Comparison of ENCODE assay signal across 14 cellular contexts in genomic region chr14:101828038-101828437, GRCh38.
DNase-seq lines count a peak whose midpoint lies in the region; ATAC-seq and TF ChIP-seq lines count a peak whose summit lies in the region.
"Had no signal": no experiment of that assay in that cellular context is flagged by ENCODE, and none has a peak within 500 bp of the region (broad histone marks: within the 10 kb centered on the region; RNA-seq: fewer than 3 reads in every experiment).

No MANE protein-coding gene starts in this region.

- H3K4me1 ChIP-seq in spleen = peaks cover 38 to 100% (median 94%) of the 10 kb centered on the region in 6 donors

- H2AFZ ChIP-seq in SU-DHL-6 (ENCODE audit: low read depth, low read length, severe bottlenecking) = no peak overlapping the region

- peaks cover 98% of the 10 kb centered on the region for H3K79me2 ChIP-seq in SU-DHL-6 (ENCODE audit: insufficient read depth, low read length)

- H3K4me3 ChIP-seq in SU-DHL-6 (ENCODE audit: insufficient read depth, low read length, poor library complexity, severe bottlenecking) = no peak overlapping the region
- H3K4me3 ChIP-seq in spleen = no peak overlapping the region
- H3K4me3 ChIP-seq: mucosa of descending colon, prostate gland had no signal

- peaks cover 12% of the 10 kb centered on the region; the same call in 1 of the 2 replicates for H3K36me3 ChIP-seq in SU-DHL-6 (ENCODE audit: low read length)
- peaks cover 0 to 58% (median 13%) of the 10 kb centered on the region in 6 donors for H3K36me3 ChIP-seq in spleen
- H3K36me3 ChIP-seq: prostate gland had no signal

- peak overlapping the region; percentile 49 for H3K4me3 Mint-ChIP-seq in activated T-cell treated with anti-CD3 and anti-CD28 coated beads, Interleukin-2, amount 50 U/mL, for 4 hours

- DNase-seq in activated T-cell treated with anti-CD3 and anti-CD28 coated beads, Interleukin-2, amount 50 U/mL, for 4 hours = no peak
- no peak for DNase-seq in activated T-cell treated with anti-CD3 and anti-CD28 coated beads, Interleukin-2, amount 50 U/mL, for 48 hours
- DNase-seq in fibroblast of peridontal ligament (ENCODE audit: extremely low read depth) = peak; percentile 82
- DNase-seq in spleen = no peak
- no peak for DNase-seq in mesenteric fat pad (ENCODE audit: low spot score)
- no peak for DNase-seq in RWPE1 (ENCODE audit: low spot score)
- no peak for DNase-seq in COR-L47 (lab: John Stamatoyannopoulos, UW)
- DNase-seq: activated CD8-positive, alpha-beta memory T cell treated with anti-CD3 and anti-CD28 coated beads for 24 hours; anterior cingulate cortex; foreskin keratinocyte; mucosa of descending colon; NCI-H510A had no signal

- H3K27me3 ChIP-seq in SU-DHL-6 (ENCODE audit: low read length) (no peaks in the 10 kb centered on the region), spleen (replicated peaks in 1 of 7) (no peaks in the 10 kb centered on the region)
- H3K27me3 ChIP-seq: foreskin keratinocyte had no signal

- POLR2A ChIA-PET in RWPE1 (lab: Yijun Ruan, JAX; ENCODE audit: low non-redundant PET) = no interaction called here

- H4K20me1 ChIP-seq in SU-DHL-6 (ENCODE audit: low read depth, low read length) = no peaks in the 10 kb centered on the region

- WGBS in spleen, 5 donors = 56 to 72% (median 63%) methylated on average over 2 of the region's 2 CpGs

- H3K9me3 ChIP-seq in SU-DHL-6 (ENCODE audit: insufficient read depth, low read length) (no peaks in the 10 kb centered on the region), spleen (no peaks in the 10 kb centered on the region)
- H3K9me3 ChIP-seq: mucosa of descending colon, prostate gland had no signal

- H3K36me3 Mint-ChIP-seq in activated T-cell treated with anti-CD3 and anti-CD28 coated beads, Interleukin-2, amount 50 U/mL, for 4 hours (ENCODE audit: insufficient read depth) = peaks cover 24% of the 10 kb centered on the region

- peaks cover 29% of the 10 kb centered on the region for H3F3A ChIP-seq in SU-DHL-6 (ENCODE audit: insufficient read depth)

- TF ChIP-seq CTCF in SU-DHL-6 (IDR thresholded peaks at IDR 0.05; ENCODE audit: insufficient read depth, low read length, poor library complexity, severe bottlenecking) (no peak), spleen (IDR thresholded peaks at IDR 0.05 in 8 of 11, conservative IDR thresholded peaks at IDR 0.05 in 3 of 11) (no peak), RWPE1 (conservative IDR thresholded peaks at IDR 0.05; ENCODE audit: low read depth) (no peak)

- H3K9ac ChIP-seq in SU-DHL-6 (ENCODE audit: low read length) = no peak overlapping the region

- no peak for TF ChIP-seq POLR2A in spleen (IDR thresholded peaks at IDR 0.05)

- H3K4me1 Mint-ChIP-seq in activated T-cell treated with anti-CD3 and anti-CD28 coated beads, Interleukin-2, amount 50 U/mL, for 4 hours (ENCODE audit: low read depth) = peaks cover 87% of the 10 kb centered on the region

- peak overlapping the region; percentile 7; the same call in 1 of the 2 replicates for H3K27ac ChIP-seq in SU-DHL-6 (ENCODE audit: low read depth, low read length)
- peak overlapping the region in 7 of 8 donors; percentile 38 to 100 (median 94) for H3K27ac ChIP-seq in spleen
- no peak overlapping the region for H3K27ac ChIP-seq in RWPE1
- H3K27ac ChIP-seq: foreskin keratinocyte, prostate gland had no signal

- no peaks in the 10 kb centered on the region for H3K9me2 ChIP-seq in SU-DHL-6 (replicated peaks; ENCODE audit: insufficient read depth, low read length)

- CTCF ChIA-PET in RWPE1 (lab: Yijun Ruan, JAX) = no interaction called here

- H3K4me2 ChIP-seq in SU-DHL-6 (ENCODE audit: low read depth, low read length, poor library complexity, severe bottlenecking) = no peak overlapping the region

- no peak for ATAC-seq in activated T-cell treated with anti-CD3 and anti-CD28 coated beads, Interleukin-2, amount 50 U/mL, for 4 hours
- ATAC-seq: foreskin keratinocyte, mucosa of descending colon had no signal

- H3K27me3 Mint-ChIP-seq in activated T-cell treated with anti-CD3 and anti-CD28 coated beads, Interleukin-2, amount 50 U/mL, for 4 hours (ENCODE audit: low read depth) = no peaks in the 10 kb centered on the region

- intact Hi-C loops in spleen (cut with DNase I; ENCODE audit: low total_unique reads) = no loop called here

- no peaks in the 10 kb centered on the region for H3K9me3 Mint-ChIP-seq in activated T-cell treated with anti-CD3 and anti-CD28 coated beads, Interleukin-2, amount 50 U/mL, for 4 hours
